In the genomic region with DNA sequence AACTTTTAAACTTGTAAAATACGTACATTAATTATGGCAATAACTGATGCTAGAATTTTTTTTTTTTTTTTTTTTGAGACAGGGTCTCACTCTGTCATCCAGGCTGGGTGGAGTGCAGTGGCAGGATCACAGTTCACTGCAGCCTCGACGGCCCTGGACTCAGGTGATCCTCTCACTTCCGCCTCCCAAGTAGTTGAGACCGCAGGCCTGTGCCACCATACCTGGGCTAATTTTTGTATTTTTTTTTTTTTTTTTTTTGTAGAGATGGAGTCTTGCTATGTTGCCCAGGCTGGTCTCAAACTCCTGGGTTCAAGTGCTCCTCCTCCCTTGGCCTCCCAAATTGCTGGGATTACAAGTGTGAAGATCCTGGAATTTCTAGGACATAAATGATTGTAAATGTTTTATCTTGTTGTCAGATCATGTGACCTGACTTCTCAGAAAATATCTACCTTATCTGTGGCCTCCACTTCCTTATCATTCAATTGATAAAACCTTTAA, we compare ENCODE assay signal across 9 cellular contexts.
"Had no signal": no experiment of that assay in that cellular context is flagged by ENCODE, and none has a peak within 500 bp of the region (broad histone marks: within the 10 kb centered on the region; RNA-seq: fewer than 3 reads in every experiment).

No MANE protein-coding gene starts in this region.

- DNase-seq: GM23248, GOT3, H7, IMR-90, KBM-7 had no signal

- H3K4me2 ChIP-seq: KMS-11 had no signal

- H3K9ac ChIP-seq: GM23248, KMS-11 had no signal

- ATAC-seq: HCT116 had no signal

- H3K4me3 ChIP-seq: GM23248, HAP-1 had no signal

- H3K36me3 ChIP-seq: HAP-1 had no signal

- H3K27ac ChIP-seq: GM23248, KMS-11 had no signal

- FAIRE-seq: HTR-8/SVneo had no signal

- H2AFZ ChIP-seq: GM23248 had no signal

- H3K9me3 ChIP-seq: HAP-1 had no signal
